Comparison of ENCODE assay signal across 9 cellular contexts in genomic region chr10:99993994-99994689, GRCh38. TPM values are rescaled to one million over a fixed set of nuclear protein-coding genes. Genes with fewer than 3 reads are reported as not detected.
DNase-seq lines count a peak whose midpoint lies in the region; ATAC-seq and TF ChIP-seq lines count a peak whose summit lies in the region.
"Had no signal": no experiment of that assay in that cellular context is flagged by ENCODE, and none has a peak within 500 bp of the region (broad histone marks: within the 10 kb centered on the region; RNA-seq: fewer than 3 reads in every experiment).

No MANE protein-coding gene starts in this region.

- no peaks in the 10 kb centered on the region for H3K9me3 ChIP-seq in ascending aorta
- no peaks in the 10 kb centered on the region for H3K9me3 ChIP-seq in right lobe of liver

- peak overlapping the region; percentile 30 to 54 (median 49) for H3K4me3 Mint-ChIP-seq in T-cell

- CTCF ChIA-PET in T-cell (lab: Charles Lee) = interaction anchor here in 1 of 2 donors (0.6 to 1.4 kb wide), 2 partner anchors 15 to 52 kb away, joined by 3 read pairs; partner anchors contain the start of gene DNMBP

- peak overlapping the region; percentile 62 to 76 for H3K27ac Mint-ChIP-seq in T-cell

- peak; percentile 39 for DNase-seq in NCI-H748 (lab: John Stamatoyannopoulos, UW; ENCODE audit: unreplicated experiment)
- DNase-seq in NCI-H748 treated with DMSO at 0.1 percent for 48 hours (lab: John Stamatoyannopoulos, UW) = no peak
- peak in 33 of 34 experiments; percentile 22 to 75 (median 47) for DNase-seq in T-cell
- peak; percentile 59 to 84 for DNase-seq in ascending aorta (ENCODE audit: low spot score in 2 of 2)
- peak; percentile 44 to 61 (median 59) for DNase-seq in right lobe of liver
- peak; percentile 21 to 58 for DNase-seq in stimulated activated CD8-positive, alpha-beta memory T cell treated with anti-CD3 and anti-CD28 coated beads, Interleukin-7, amount 100 ng/mL, for 48 hours (ENCODE audit: extremely low read depth in 1 of 2, low read depth in 1 of 2)
- no peak for DNase-seq in NCI-H345 (lab: John Stamatoyannopoulos, UW)

- H3K27me3 Mint-ChIP-seq in T-cell = no peaks in the 10 kb centered on the region

- H3K27ac ChIP-seq in ascending aorta (peak overlapping the region in 1 of 2 donors; percentile 1), right lobe of liver (peak overlapping the region in 1 of 3 donors; percentile 0)
- H3K27ac ChIP-seq: epithelial cell of prostate had no signal

- 50% methylated on average over 6 of the region's 7 CpGs for WGBS in right lobe of liver (ENCODE audit: insufficient coverage, low coverage, low lambda C conversion rate, missing lambda C conversion rate)

- H3K36me3 Mint-ChIP-seq in T-cell = peaks cover 9% of the 10 kb centered on the region

- no peaks in the 10 kb centered on the region for H3K36me3 ChIP-seq in ascending aorta
- no peaks in the 10 kb centered on the region for H3K36me3 ChIP-seq in right lobe of liver

- H3K4me1 ChIP-seq in ascending aorta = no peaks in the 10 kb centered on the region
- H3K4me1 ChIP-seq in right lobe of liver = peaks cover 0 to 5% (median 0%) of the 10 kb centered on the region in 4 donors

- intact Hi-C loops in ascending aorta (cut with DNase I) (no loop called here), right lobe of liver (cut with DNase I) (no loop called here)

- POLR2A ChIA-PET in T-cell (lab: Charles Lee) = interaction anchor here in 1 of 2 donors (0.6 kb wide), 1 partner anchor 15 kb away, joined by 7 read pairs; no protein-coding TSS in a partner anchor

- no peaks in the 10 kb centered on the region for H3K9me3 Mint-ChIP-seq in T-cell

- no peak for TF ChIP-seq POLR2A in right lobe of liver (IDR thresholded peaks at IDR 0.05)

- peaks cover 17 to 25% (median 19%) of the 10 kb centered on the region in 3 donors for H3K4me1 Mint-ChIP-seq in T-cell

- peak; percentile 94 for ATAC-seq in HG03135 (IDR thresholded peaks at IDR 0.05; ENCODE audit: unreplicated experiment)
- ATAC-seq in T-cell (replicated peaks in 1 of 4) = peak; percentile 75 to 97 (median 92)
- ATAC-seq in right lobe of liver = peak; percentile 76 to 87 (median 82)

- H3K4me3 ChIP-seq in ascending aorta (no peak overlapping the region), right lobe of liver (no peak overlapping the region)

- TF ChIP-seq CTCF in ascending aorta (IDR thresholded peaks at IDR 0.05) (no peak), right lobe of liver (IDR thresholded peaks at IDR 0.05) (no peak)

- no peaks in the 10 kb centered on the region for H3K27me3 ChIP-seq in ascending aorta
- H3K27me3 ChIP-seq in right lobe of liver = no peaks in the 10 kb centered on the region

RNA-seq across cellular contexts. Expression of gene DNMBP, which starts 15.6 kb away (rescaled TPM):
- 1 to 10 TPM; 4.4 to 5.8 (median 4.6) TPM for total RNA-seq in T-cell
- total RNA-seq in ascending aorta = 15.9 TPM
- 10 to 100 TPM in 3 of 6 experiments, 1 to 10 TPM in 3; 7.9 to 12.7 (median 9.9) TPM for total RNA-seq in right lobe of liver

Comparison
In these comparisons a context has a peak if more than half of its experiments do, and no peak if none do; other contexts are left out.
1. DNase-seq: peak in NCI-H748 (single experiment), T-cell (33 of 34), ascending aorta (2 of 2), right lobe of liver (3 of 3) and stimulated activated CD8-positive, alpha-beta memory T cell treated with anti-CD3 and anti-CD28 coated beads, Interleukin-7, amount 100 ng/mL, for 48 hours (2 of 2); none in NCI-H748 treated with DMSO at 0.1 percent for 48 hours (single experiment) and NCI-H345 (single experiment).
2. Peak in every context shown above with its lines, with median percentiles within 50 percentile points of each other: ATAC-seq.